In genomic region chr12:112674539-112674938, GRCh38 we compare ENCODE assay signal across 27 cellular contexts.
DNase-seq lines count a peak whose midpoint lies in the region; ATAC-seq and TF ChIP-seq lines count a peak whose summit lies in the region.
"Had no signal": no experiment of that assay in that cellular context is flagged by ENCODE, and none has a peak within 500 bp of the region (broad histone marks: within the 10 kb centered on the region; RNA-seq: fewer than 3 reads in every experiment).

No MANE protein-coding gene starts in this region.

- no TSS peak for BruUV-seq in A673 (replicated peaks; lab: Mats Ljungman, UMichigan)

- H3K79me2 ChIP-seq in SK-N-SH (ENCODE audit: insufficient read depth), result no peaks in the 10 kb centered on the region

- no peak; the same call in 1 of the 2 replicates for TF ChIP-seq RAD21 in SK-N-SH (IDR thresholded peaks at IDR 0.05; ENCODE audit: low read length)

- no peaks in the 10 kb centered on the region for H4K20me1 ChIP-seq in SK-N-SH (ENCODE audit: insufficient read depth)
- H4K20me1 ChIP-seq: BLaER1 had no signal

- DNase-seq in A673 (ENCODE audit: low spot score) (no peak), SK-N-DZ (ENCODE audit: low spot score) (peak; percentile 11), SK-N-SH (peak; percentile 27), endodermal cell (peak; percentile 24), NCI-H1048 (lab: John Stamatoyannopoulos, UW) (no peak), ovary (no peak), gastrocnemius medialis (no peak), suprapubic skin (ENCODE audit: low spot score in 2 of 2) (no peak)
- DNase-seq: ACHN; BE2C; C1 segment of cervical spinal cord; CD4-positive, alpha-beta memory T cell; CD4-positive, CD25-positive, alpha-beta regulatory T cell; CD8-positive, alpha-beta memory T cell; COR-L47; DMS 273 treated with DMSO at 0.1 percent for 48 hours; DMS153; DMS53; DMS79; DND-41; EL; GDM1 had no signal

- ATAC-seq in gastrocnemius medialis, result no peak
- ATAC-seq: A549, GM12878 had no signal

- H3K36me3 ChIP-seq in A673 (ENCODE audit: insufficient read depth, low read length, poor library complexity, severe bottlenecking) (no peaks in the 10 kb centered on the region), SK-N-SH (replicated peaks in 1 of 2; ENCODE audit: control insufficient read depth in 1 of 2, insufficient read depth in 2 of 2, low read length in 1 of 2) (no peaks in the 10 kb centered on the region), endodermal cell (ENCODE audit: control insufficient read depth, insufficient read depth, low read length) (no peaks in the 10 kb centered on the region), ovary (no peaks in the 10 kb centered on the region), gastrocnemius medialis (no peaks in the 10 kb centered on the region), suprapubic skin (no peaks in the 10 kb centered on the region)
- H3K36me3 ChIP-seq: BE2C, BLaER1 had no signal

- 0% methylated on average over 2 of the region's 2 CpGs for WGBS in SK-N-SH (ENCODE audit: low lambda C conversion rate)
- WGBS in endodermal cell (ENCODE audit: insufficient coverage in 1 of 2, insufficient read length in 1 of 2), 2 experiments, result 83 to 87% methylated on average over 2 of the region's 2 CpGs
- 17 to 33% (median 22%) methylated on average over 2 of the region's 2 CpGs for WGBS in ovary, 3 donors
- WGBS in suprapubic skin, result 47% methylated on average over 2 of the region's 2 CpGs

- POLR2A ChIA-PET in A673 (lab: Charles Lee; ENCODE audit: low non-redundant PET) (no interaction called here), SK-N-SH (lab: Yijun Ruan, JAX) (no interaction called here)

- no peaks in the 10 kb centered on the region for H3F3A ChIP-seq in SK-N-SH (replicated peaks; ENCODE audit: insufficient read depth)

- H3K36me3 Mint-ChIP-seq in endodermal cell (ENCODE audit: low read depth), result no peaks in the 10 kb centered on the region
- H3K36me3 Mint-ChIP-seq: CD14-positive monocyte; CD4-positive, alpha-beta memory T cell; CD4-positive, CD25-positive, alpha-beta regulatory T cell; CD8-positive, alpha-beta memory T cell had no signal

- CTCF ChIA-PET in A673 (lab: Charles Lee) (no interaction called here), SK-N-SH (lab: Yijun Ruan, JAX) (interaction anchor here (0.9 to 1.4 kb wide), 2 partner anchors 8 to 12 kb away, joined by 3 to 4 read pairs; no protein-coding TSS in a partner anchor)

- in situ Hi-C loops in gastrocnemius medialis (cut with MboI; ENCODE audit: low sequenced_read_pairs in 4 of 4), result no loop called here

- H3K9me3 ChIP-seq in A673 (ENCODE audit: low read depth, low read length, poor library complexity, severe bottlenecking) (no peaks in the 10 kb centered on the region), SK-N-SH (no peaks in the 10 kb centered on the region), endodermal cell (ENCODE audit: control insufficient read depth, low read length) (no peaks in the 10 kb centered on the region), ovary (no peaks in the 10 kb centered on the region), gastrocnemius medialis (no peaks in the 10 kb centered on the region), suprapubic skin (no peaks in the 10 kb centered on the region)
- H3K9me3 ChIP-seq: A549, BE2C, BLaER1 had no signal

- H2AFZ ChIP-seq in SK-N-SH (ENCODE audit: low read depth), result no peak overlapping the region

- H3K27me3 Mint-ChIP-seq in endodermal cell (ENCODE audit: insufficient read depth), result peaks cover 12% of the 10 kb centered on the region

- no peaks in the 10 kb centered on the region for H3K4me1 Mint-ChIP-seq in endodermal cell
- H3K4me1 Mint-ChIP-seq: CD14-positive monocyte; CD4-positive, alpha-beta memory T cell; CD8-positive, alpha-beta memory T cell had no signal

- no peaks in the 10 kb centered on the region for H3K9me3 Mint-ChIP-seq in endodermal cell
- H3K9me3 Mint-ChIP-seq: CD14-positive monocyte; CD4-positive, alpha-beta memory T cell; CD8-positive, alpha-beta memory T cell had no signal

- TF ChIP-seq EP300 in SK-N-SH (IDR thresholded peaks at IDR 0.05; ENCODE audit: borderline replicate concordance in 1 of 2, low read depth in 1 of 2, low read length in 1 of 2), result peak in 1 of 2 experiments; percentile 86; a peak in 2 of 4 replicates
- no peak for TF ChIP-seq EP300 in ovary (IDR thresholded peaks at IDR 0.05)
- TF ChIP-seq EP300 in suprapubic skin (IDR thresholded peaks at IDR 0.05), result no peak

- H3K27me3 ChIP-seq in A673 (replicated peaks; ENCODE audit: insufficient read depth, low read depth, low read length, poor library complexity) (no peaks in the 10 kb centered on the region), SK-N-SH (ENCODE audit: insufficient read depth) (no peaks in the 10 kb centered on the region), endodermal cell (ENCODE audit: control insufficient read depth, insufficient read depth, low read length, poor library complexity, severe bottlenecking) (peaks cover 15% of the 10 kb centered on the region), ovary (no peaks in the 10 kb centered on the region), gastrocnemius medialis (no peaks in the 10 kb centered on the region), suprapubic skin (peaks cover 18% of the 10 kb centered on the region)
- H3K27me3 ChIP-seq: BE2C, BLaER1 had no signal

- no peak overlapping the region for H3K4me3 Mint-ChIP-seq in endodermal cell
- H3K4me3 Mint-ChIP-seq: CD14-positive monocyte; CD4-positive, alpha-beta memory T cell; CD4-positive, CD25-positive, alpha-beta regulatory T cell; CD8-positive, alpha-beta memory T cell had no signal

- H3K4me2 ChIP-seq in SK-N-SH, result no peak overlapping the region
- H3K4me2 ChIP-seq: A549, BLaER1 had no signal

- H3K9ac ChIP-seq in SK-N-SH (no peak overlapping the region), endodermal cell (ENCODE audit: extremely low read depth, low read length, poor library complexity, severe bottlenecking) (no peak overlapping the region)
- H3K9ac ChIP-seq: BLaER1 had no signal

- H3K4me3 ChIP-seq in A673 (ENCODE audit: low read depth, low read length, poor library complexity, severe bottlenecking) (no peak overlapping the region), SK-N-SH (ENCODE audit: low read depth in 2 of 2, low read length in 1 of 2) (no peak overlapping the region), endodermal cell (ENCODE audit: low read length) (no peak overlapping the region), ovary (no peak overlapping the region), gastrocnemius medialis (no peak overlapping the region), suprapubic skin (no peak overlapping the region)
- H3K4me3 ChIP-seq: A549, BLaER1, GM12878 had no signal

- H3K9me2 ChIP-seq in SK-N-SH, result no peaks in the 10 kb centered on the region

- H3K27ac ChIP-seq in A673 (ENCODE audit: low read depth, low read length, poor library complexity, severe bottlenecking) (peak overlapping the region; percentile 7), SK-N-SH (ENCODE audit: low read depth in 2 of 2, low read length in 1 of 2) (peak overlapping the region in 1 of 2 experiments; percentile 25; a peak in 1 of 4 replicates), endodermal cell (ENCODE audit: low read depth, low read length) (no peak overlapping the region), ovary (no peak overlapping the region), gastrocnemius medialis (no peak overlapping the region), suprapubic skin (no peak overlapping the region)
- H3K27ac ChIP-seq: 22Rv1, A549, BLaER1 had no signal

- TF ChIP-seq CTCF in A673 (conservative IDR thresholded peaks at IDR 0.05; ENCODE audit: low read depth, low read length) (no peak), SK-N-SH (IDR thresholded peaks at IDR 0.05) (no peak), endodermal cell (conservative IDR thresholded peaks at IDR 0.05) (no peak), ovary (IDR thresholded peaks at IDR 0.05) (no peak), gastrocnemius medialis (IDR thresholded peaks at IDR 0.05 in 4 of 5, conservative IDR thresholded peaks at IDR 0.05 in 1 of 5) (no peak), suprapubic skin (IDR thresholded peaks at IDR 0.05) (no peak)

- H3K4me1 ChIP-seq in A673 (ENCODE audit: insufficient read depth, low read length, poor library complexity, severe bottlenecking) (peaks cover 27% of the 10 kb centered on the region), SK-N-SH (ENCODE audit: control insufficient read depth in 1 of 2, insufficient read depth in 2 of 2, low read depth in 1 of 2, low read length in 1 of 2) (peaks cover 0 to 14% of the 10 kb centered on the region in 2 experiments; a peak in 2 of 4 replicates), endodermal cell (ENCODE audit: control insufficient read depth, insufficient read depth, low read length) (no peaks in the 10 kb centered on the region), ovary (ENCODE audit: insufficient read depth) (no peaks in the 10 kb centered on the region), gastrocnemius medialis (no peaks in the 10 kb centered on the region), suprapubic skin (no peaks in the 10 kb centered on the region)
- H3K4me1 ChIP-seq: A549, BLaER1 had no signal

- intact Hi-C loops in A673 (cut with micrococcal nuclease; ENCODE audit: unreplicated experiment) (no loop called here), ovary (cut with DNase I) (no loop called here), gastrocnemius medialis (cut with DNase I; ENCODE audit: low total_unique reads) (no loop called here)

- no peak overlapping the region for H3K27ac Mint-ChIP-seq in endodermal cell
- H3K27ac Mint-ChIP-seq: CD14-positive monocyte; CD4-positive, CD25-positive, alpha-beta regulatory T cell had no signal

- no peak for TF ChIP-seq POLR2A in ovary (IDR thresholded peaks at IDR 0.05)
- no peak for TF ChIP-seq POLR2A in gastrocnemius medialis (IDR thresholded peaks at IDR 0.05)
- TF ChIP-seq POLR2A in suprapubic skin (IDR thresholded peaks at IDR 0.05), result no peak

TF ChIP-seq in SK-N-SH, 30 proteins besides CTCF, POLR2A, EP300 and RAD21:
- TF ChIP-seq NRF1 (IDR thresholded peaks at IDR 0.05; ENCODE audit: low read depth, low read length) (no peak), FOXM1 (IDR thresholded peaks at IDR 0.05; ENCODE audit: low read depth) (no peak), MXI1 (IDR thresholded peaks at IDR 0.05; ENCODE audit: low read depth, low read length) (peak; percentile 21; the same call in 1 of the 2 replicates), POLR2AphosphoS5 (IDR thresholded peaks at IDR 0.05; ENCODE audit: low read depth, low read length) (no peak), RCOR1 (IDR thresholded peaks at IDR 0.05; ENCODE audit: low read length) (peak; percentile 92), CHD2 (IDR thresholded peaks at IDR 0.05; ENCODE audit: low read length, partially characterized antibody) (peak; percentile 45), FOXJ3 (CRISPR knock-in tag; IDR thresholded peaks at IDR 0.05) (peak; percentile 51; the same call in 1 of the 2 replicates), GATA2 (CRISPR knock-in tag; IDR thresholded peaks at IDR 0.05) (peak; percentile 95)

Comparison
In these comparisons a context has a peak if more than half of its experiments do, and no peak if none do; other contexts are left out.
1. DNase-seq: peak in SK-N-DZ (single experiment), SK-N-SH (single experiment) and endodermal cell (single experiment); none in A673 (single experiment), NCI-H1048 (single experiment), ovary (0 of 5), gastrocnemius medialis (0 of 2) and suprapubic skin (0 of 2).